In the genomic region with DNA sequence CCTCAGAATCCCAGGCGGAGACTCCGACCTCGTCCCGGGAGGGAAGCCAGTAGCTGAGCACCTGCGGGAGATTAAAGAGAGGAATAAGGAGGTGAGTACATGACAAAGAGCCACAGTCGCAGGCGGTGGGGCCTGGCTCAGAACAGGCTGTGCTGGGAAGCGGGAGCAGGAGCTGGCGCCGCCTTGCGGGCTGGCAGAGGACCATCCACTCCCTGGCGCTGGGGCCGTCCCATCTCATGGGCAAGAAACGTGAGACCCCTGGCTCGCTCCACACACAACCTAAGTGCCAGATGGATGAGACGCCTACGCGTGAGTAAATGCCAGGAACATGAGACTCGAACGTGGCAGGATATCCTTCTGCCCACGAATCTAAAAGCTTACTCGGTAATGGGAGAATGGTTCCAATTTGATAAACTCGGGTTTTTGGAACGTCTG, we compare ENCODE assay signal across 8 cellular contexts. TPM values are rescaled to one million over a fixed set of nuclear protein-coding genes. Genes with fewer than 3 reads are reported as not detected.
DNase-seq lines count a peak whose midpoint lies in the region; ATAC-seq lines count a peak whose summit lies in the region.

No MANE protein-coding gene starts in this region.

- H3K36me3 ChIP-seq in rectal smooth muscle tissue (ENCODE audit: control insufficient read depth, insufficient read depth, low read length) = no peaks in the 10 kb centered on the region

- intact Hi-C loops in right cardiac atrium (cut with DNase I) = no loop called here

- H3K27ac ChIP-seq in right cardiac atrium (ENCODE audit: low read length) (no peak overlapping the region), rectal smooth muscle tissue (ENCODE audit: low read depth, low read length) (peak overlapping the region; percentile 43)

- DNase-seq in DMS 273 (lab: John Stamatoyannopoulos, UW; ENCODE audit: unreplicated experiment) = peak; percentile 97
- DNase-seq in NCI-H1694 (lab: John Stamatoyannopoulos, UW) = peak; percentile 90
- peak in 57 of 58 donors; percentile 21 to 92 (median 79) for DNase-seq in anterior cingulate cortex (lab: John Stamatoyannopoulos, UW)
- DNase-seq in right cardiac atrium = peak; percentile 78 to 92 (median 91)
- no peak for DNase-seq in HK-2 (ENCODE audit: unreplicated experiment)
- no peak for DNase-seq in NK-92 treated with Interleukin-12 subunit alpha and Interleukin-12 subunit beta, amount 100 ng/mL, for 24 hours (lab: John Stamatoyannopoulos, UW)

- ATAC-seq in right cardiac atrium (peak; percentile 79), GM21576 (IDR thresholded peaks at IDR 0.05; ENCODE audit: unreplicated experiment) (no peak)

- WGBS in right cardiac atrium = 16% methylated on average over 24 of the region's 24 CpGs

- H3K4me1 ChIP-seq in right cardiac atrium (ENCODE audit: control insufficient read depth, insufficient read depth, low read length) = no peaks in the 10 kb centered on the region
- H3K4me1 ChIP-seq in rectal smooth muscle tissue (ENCODE audit: control insufficient read depth, insufficient read depth, low read length) = peaks cover 3% of the 10 kb centered on the region

- H3K4me3 ChIP-seq in right cardiac atrium (ENCODE audit: low read length) = no peak overlapping the region
- no peak overlapping the region for H3K4me3 ChIP-seq in rectal smooth muscle tissue (ENCODE audit: low read length)

- no peaks in the 10 kb centered on the region for H3K27me3 ChIP-seq in right cardiac atrium (ENCODE audit: control insufficient read depth, insufficient read depth)
- no peaks in the 10 kb centered on the region for H3K27me3 ChIP-seq in rectal smooth muscle tissue (ENCODE audit: control insufficient read depth, insufficient read depth, low read length)

- H3K9me3 ChIP-seq in right cardiac atrium (ENCODE audit: control insufficient read depth, low read length) = no peaks in the 10 kb centered on the region

- no peak overlapping the region for H3K9ac ChIP-seq in rectal smooth muscle tissue (ENCODE audit: low read length)

RNA-seq across cellular contexts. Expression of a gene that starts 6.3 kb away (rescaled TPM):
- under 1 TPM in 3 of 4 donors, not detected in 1; 0.15 to 0.37 (median 0.28) TPM for total RNA-seq in right cardiac atrium
- 0.59 TPM for polyA plus RNA-seq in right cardiac atrium

RNA-seq across cellular contexts. Expression of a gene that starts 6.3 kb away (rescaled TPM):
- total RNA-seq in right cardiac atrium = 10 to 100 TPM; 30.0 to 34.5 (median 30.8) TPM
- polyA plus RNA-seq in right cardiac atrium = 26.7 TPM

RNA-seq across cellular contexts. Expression of a gene that starts 14.5 kb away (rescaled TPM):
- total RNA-seq in right cardiac atrium = 1 to 10 TPM; 3.8 to 9.0 (median 6.5) TPM
- polyA plus RNA-seq in right cardiac atrium = 4.1 TPM

RNA-seq across cellular contexts. Expression of a gene that starts 21.4 kb away (rescaled TPM):
- 1 to 10 TPM; 5.6 to 9.6 (median 8.9) TPM for total RNA-seq in right cardiac atrium
- polyA plus RNA-seq in right cardiac atrium = 10.4 TPM

RNA-seq across cellular contexts. Expression of a gene that starts 26.2 kb away (rescaled TPM):
- 1,000 to 10,000 TPM in 3 of 4 donors, 100 to 1,000 TPM in 1; 949 to 1,291 (median 1,094) TPM for total RNA-seq in right cardiac atrium
- 859 TPM for polyA plus RNA-seq in right cardiac atrium

Comparison
In these comparisons a context has a peak if more than half of its experiments do, and no peak if none do; other contexts are left out.
1. DNase-seq: peak in DMS 273 (single experiment), NCI-H1694 (single experiment), anterior cingulate cortex (57 of 58) and right cardiac atrium (3 of 3); none in HK-2 (single experiment) and NK-92 treated with Interleukin-12 subunit alpha and Interleukin-12 subunit beta, amount 100 ng/mL, for 24 hours (single experiment).